ENCODE assay signal across 16 cellular contexts in the genomic region with DNA sequence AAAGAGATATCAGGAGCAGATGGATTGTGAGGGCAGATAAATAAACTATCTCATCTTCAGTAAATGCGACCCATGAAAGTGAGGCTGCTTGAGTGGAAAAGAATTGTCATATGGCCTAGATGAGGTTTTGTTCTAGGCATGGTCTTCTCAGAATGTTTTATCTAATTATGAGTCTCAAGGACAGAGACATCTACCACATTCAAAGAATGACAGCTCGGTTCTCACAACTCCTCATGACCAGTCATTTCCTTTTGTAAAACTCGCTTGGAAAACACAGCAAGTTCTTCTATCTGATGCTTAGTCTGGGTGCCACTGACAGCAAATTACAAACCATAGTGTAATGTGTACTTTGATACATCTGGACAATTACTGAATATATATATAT.
DNase-seq lines count a peak whose midpoint lies in the region; ATAC-seq lines count a peak whose summit lies in the region.
"Had no signal": no experiment of that assay in that cellular context is flagged by ENCODE, and none has a peak within 500 bp of the region (broad histone marks: within the 10 kb centered on the region; RNA-seq: fewer than 3 reads in every experiment).

No MANE protein-coding gene starts in this region.

- peak; percentile 91 for ATAC-seq in activated CD4-positive, alpha-beta T cell treated with anti-CD3 and anti-CD28 coated beads for 36 hours
- ATAC-seq in activated T-cell treated with anti-CD3 and anti-CD28 coated beads, Interleukin-2, amount 50 U/mL, for 72 hours (replicated peaks in 1 of 2) = peak; percentile 85 to 91
- peak; percentile 63 for ATAC-seq in stimulated activated naive CD8-positive, alpha-beta T cell treated with anti-CD3 and anti-CD28 coated beads, Interleukin-15, Interleukin-2, amounts not matched to agents 100 U/mL and 50 U/mL, for 24 hours
- ATAC-seq in GM18868 (IDR thresholded peaks at IDR 0.05; ENCODE audit: unreplicated experiment) = no peak
- ATAC-seq: CD8-positive, alpha-beta T cell had no signal

- intact Hi-C loops in activated CD4-positive, alpha-beta T cell treated with anti-CD3 and anti-CD28 coated beads for 36 hours (cut with DNase I, micrococcal nuclease) = loop anchor here in 1 of 2 experiments (2.0 to 5.0 kb wide), 2 partner anchors 68 kb away; no protein-coding TSS in a partner anchor

- no peak overlapping the region for H3K27ac Mint-ChIP-seq in activated CD4-positive, alpha-beta T cell treated with anti-CD3 and anti-CD28 coated beads for 36 hours
- no peak overlapping the region for H3K27ac Mint-ChIP-seq in activated T-cell treated with anti-CD3 and anti-CD28 coated beads, Interleukin-2, amount 50 U/mL, for 72 hours
- H3K27ac Mint-ChIP-seq: B cell; CD4-positive, CD25-positive, alpha-beta regulatory T cell; CD8-positive, alpha-beta T cell had no signal

- no peaks in the 10 kb centered on the region for H3K36me3 Mint-ChIP-seq in activated CD4-positive, alpha-beta T cell treated with anti-CD3 and anti-CD28 coated beads for 36 hours (ENCODE audit: low read depth)
- no peaks in the 10 kb centered on the region for H3K36me3 Mint-ChIP-seq in activated T-cell treated with anti-CD3 and anti-CD28 coated beads, Interleukin-2, amount 50 U/mL, for 72 hours (ENCODE audit: insufficient read depth in 2 of 2)
- H3K36me3 Mint-ChIP-seq: CD4-positive, CD25-positive, alpha-beta regulatory T cell; CD8-positive, alpha-beta T cell had no signal

- peaks cover 24% of the 10 kb centered on the region for H3K27me3 Mint-ChIP-seq in activated CD4-positive, alpha-beta T cell treated with anti-CD3 and anti-CD28 coated beads for 36 hours
- peaks cover 24% of the 10 kb centered on the region for H3K27me3 Mint-ChIP-seq in activated T-cell treated with anti-CD3 and anti-CD28 coated beads, Interleukin-2, amount 50 U/mL, for 72 hours (ENCODE audit: low read depth)

- POLR2A ChIA-PET in activated CD4-positive, alpha-beta T cell treated with anti-CD3 and anti-CD28 coated beads for 36 hours (lab: Charles Lee) = no interaction called here

- no peak for DNase-seq in activated CD4-positive, alpha-beta T cell treated with anti-CD3 and anti-CD28 coated beads for 36 hours
- no peak for DNase-seq in activated CD4-positive, alpha-beta T cell treated with anti-CD3 and anti-CD28 coated beads for 48 hours
- DNase-seq in activated T-cell treated with anti-CD3 and anti-CD28 coated beads, Interleukin-2, amount 50 U/mL, for 72 hours = no peak
- DNase-seq in activated T-cell treated with anti-CD3 and anti-CD28 coated beads, Interleukin-2, amount 50 U/mL, for 1 hour = no peak
- DNase-seq in HT-29 (ENCODE audit: low spot score) (peak; percentile 4), OCI-M2 (lab: John Stamatoyannopoulos, UW; ENCODE audit: unreplicated experiment) (no peak)
- no peak for DNase-seq in stimulated activated naive CD8-positive, alpha-beta T cell treated with anti-CD3 and anti-CD28 coated beads, Interleukin-15, Interleukin-2, amounts not matched to agents 100 U/mL and 50 U/mL, for 24 hours
- DNase-seq: CD4-positive, CD25-positive, alpha-beta regulatory T cell; CD8-positive, alpha-beta T cell; DMS153; DND-41; GM23248; H7; HCEC 1CT had no signal

- no peak overlapping the region for H3K4me3 Mint-ChIP-seq in activated CD4-positive, alpha-beta T cell treated with anti-CD3 and anti-CD28 coated beads for 36 hours
- H3K4me3 Mint-ChIP-seq in activated T-cell treated with anti-CD3 and anti-CD28 coated beads, Interleukin-2, amount 50 U/mL, for 72 hours = no peak overlapping the region
- H3K4me3 Mint-ChIP-seq: B cell; CD4-positive, CD25-positive, alpha-beta regulatory T cell; CD8-positive, alpha-beta T cell had no signal

- H3K9me3 Mint-ChIP-seq in activated CD4-positive, alpha-beta T cell treated with anti-CD3 and anti-CD28 coated beads for 36 hours (ENCODE audit: low read depth) = peaks cover 1% of the 10 kb centered on the region
- H3K9me3 Mint-ChIP-seq in activated T-cell treated with anti-CD3 and anti-CD28 coated beads, Interleukin-2, amount 50 U/mL, for 72 hours = no peaks in the 10 kb centered on the region
- H3K9me3 Mint-ChIP-seq: CD8-positive, alpha-beta T cell had no signal

- CTCF ChIA-PET in activated CD4-positive, alpha-beta T cell treated with anti-CD3 and anti-CD28 coated beads for 36 hours (lab: Charles Lee) = no interaction called here

- H3K4me1 Mint-ChIP-seq in activated CD4-positive, alpha-beta T cell treated with anti-CD3 and anti-CD28 coated beads for 36 hours = peaks cover 5% of the 10 kb centered on the region
- H3K4me1 Mint-ChIP-seq in activated T-cell treated with anti-CD3 and anti-CD28 coated beads, Interleukin-2, amount 50 U/mL, for 72 hours (ENCODE audit: low read depth) = no peaks in the 10 kb centered on the region
- H3K4me1 Mint-ChIP-seq: B cell; CD4-positive, CD25-positive, alpha-beta regulatory T cell had no signal
